9 cellular contexts compared by ENCODE assay signal in genomic region chr1:9835758-9836631, GRCh38. TPM values are rescaled to one million over a fixed set of nuclear protein-coding genes. Genes with fewer than 3 reads are reported as not detected.
DNase-seq lines count a peak whose midpoint lies in the region; ATAC-seq, FAIRE-seq and TF ChIP-seq lines count a peak whose summit lies in the region.
"Had no signal": no experiment of that assay in that cellular context is flagged by ENCODE, and none has a peak within 500 bp of the region (broad histone marks: within the 10 kb centered on the region; RNA-seq: fewer than 3 reads in every experiment).

No MANE protein-coding gene starts in this region.

- H3K9me2 ChIP-seq in GM23338 (ENCODE audit: insufficient read depth) = no peaks in the 10 kb centered on the region

- TF ChIP-seq POLR2A in heart left ventricle (IDR thresholded peaks at IDR 0.05) (no peak), GM12891 (IDR thresholded peaks at IDR 0.05; ENCODE audit: low read depth, low read length) (no peak), GM12892 (IDR thresholded peaks at IDR 0.05; ENCODE audit: low read depth, low read length) (no peak)

- H3K9me3 Mint-ChIP-seq in GM23338 = peaks cover under 1% of the 10 kb centered on the region; the same call in 1 of the 3 replicates

- no peaks in the 10 kb centered on the region for H3K27me3 ChIP-seq in GM23338 (ENCODE audit: insufficient read depth)
- H3K27me3 ChIP-seq in SJCRH30 = no peaks in the 10 kb centered on the region
- no peaks in the 10 kb centered on the region for H3K27me3 ChIP-seq in heart left ventricle

- peak; percentile 95 for ATAC-seq in GM23338
- peak in 3 of 4 donors; percentile 78 to 83 (median 82) for ATAC-seq in heart left ventricle
- ATAC-seq in sciatic nerve = peak; percentile 83
- no peak for ATAC-seq in GM18502 (IDR thresholded peaks at IDR 0.05; ENCODE audit: poor library complexity, unreplicated experiment)

- FAIRE-seq in GM12891 (lab: Jason Lieb, UNC) (no peak), GM12892 (lab: Jason Lieb, UNC) (no peak)

- peak overlapping the region; percentile 49 for H3K4me3 Mint-ChIP-seq in GM23338

- no peak overlapping the region for H3K27ac ChIP-seq in GM23338 (ENCODE audit: low read depth)
- no peak overlapping the region for H3K27ac ChIP-seq in SJCRH30
- peak overlapping the region in 2 of 12 donors; percentile 23 to 65 for H3K27ac ChIP-seq in heart left ventricle

- peak overlapping the region; percentile 14 for H3K4me2 ChIP-seq in GM23338

- 38 to 54% (median 43%) methylated on average over 12 to 15 of the region's 15 CpGs for WGBS in heart left ventricle, 4 donors

- intact Hi-C loops in heart left ventricle (cut with DNase I) (no loop called here), sciatic nerve (cut with DNase I) (no loop called here)

- peaks cover 13% of the 10 kb centered on the region for H3K27me3 Mint-ChIP-seq in GM23338 (ENCODE audit: insufficient read depth, low read depth, poor library complexity)

- H3K4me3 ChIP-seq in GM23338 (no peak overlapping the region; the same call in 1 of the 2 replicates), SJCRH30 (peak overlapping the region; percentile 19), heart left ventricle (peak overlapping the region in 2 of 12 donors; percentile 12 to 16)

- H3K36me3 Mint-ChIP-seq in GM23338 (ENCODE audit: low read depth) = no peaks in the 10 kb centered on the region; the same call in 1 of the 3 replicates

- peak in 1 of 2 experiments; percentile 37; a peak in 1 of 4 replicates for TF ChIP-seq CTCF in GM23338 (conservative IDR thresholded peaks at IDR 0.05; ENCODE audit: low read depth in 2 of 2)
- TF ChIP-seq CTCF in heart left ventricle (IDR thresholded peaks at IDR 0.05) = no peak

- H4K20me1 ChIP-seq in GM23338 (replicated peaks; ENCODE audit: insufficient read depth) = no peaks in the 10 kb centered on the region

- DNase-seq in GM23338 (ENCODE audit: low spot score) (peak; percentile 80), SJCRH30 (peak; percentile 73 to 77), heart left ventricle (peak in 2 of 5 donors; percentile 48 to 49), sciatic nerve (ENCODE audit: low spot score) (peak; percentile 58), GM12891 (ENCODE audit: insufficient read length, low spot score) (no peak), middle frontal gyrus (ENCODE audit: extremely low spot score, low spot score) (no peak), GM12892 (ENCODE audit: insufficient read length) (no peak)
- DNase-seq: T-helper 1 cell had no signal

- H3K4me1 ChIP-seq in GM23338 (ENCODE audit: insufficient read depth) = peaks cover 7% of the 10 kb centered on the region; the same call in 1 of the 2 replicates
- peaks cover 24% of the 10 kb centered on the region for H3K4me1 ChIP-seq in SJCRH30
- peaks cover 3 to 15% (median 12%) of the 10 kb centered on the region in 12 donors for H3K4me1 ChIP-seq in heart left ventricle

- no peaks in the 10 kb centered on the region for H3K79me2 ChIP-seq in GM23338 (replicated peaks; ENCODE audit: insufficient read depth)

- peaks cover 13% of the 10 kb centered on the region for H3K4me1 Mint-ChIP-seq in GM23338

- no peaks in the 10 kb centered on the region for H3K9me3 ChIP-seq in SJCRH30 (replicated peaks)
- H3K9me3 ChIP-seq in heart left ventricle = no peaks in the 10 kb centered on the region

- H2AFZ ChIP-seq in GM23338 = peak overlapping the region; percentile 85

- H3F3A ChIP-seq in GM23338 (replicated peaks; ENCODE audit: low read depth) = 0 out of 2 replicates have a peak, but pooled peaks cover 3% of the 10 kb centered on the region

- no peak overlapping the region for H3K27ac Mint-ChIP-seq in GM23338

- no peaks in the 10 kb centered on the region for H3K36me3 ChIP-seq in GM23338 (ENCODE audit: insufficient read depth)
- no peaks in the 10 kb centered on the region for H3K36me3 ChIP-seq in SJCRH30
- H3K36me3 ChIP-seq in heart left ventricle = no peaks in the 10 kb centered on the region

TF ChIP-seq in GM23338, 12 proteins besides CTCF, POLR2A, EP300 and RAD21:
- TF ChIP-seq CREB1 (CRISPR knock-in tag; IDR thresholded peaks at IDR 0.05; ENCODE audit: low read depth) (no peak), ETS1 (IDR thresholded peaks at IDR 0.05) (no peak), STAT1 (IDR thresholded peaks at IDR 0.05; ENCODE audit: unreplicated experiment) (no peak), EZH2phosphoT487 (IDR thresholded peaks at IDR 0.05; ENCODE audit: unreplicated experiment) (no peak), POLR2AphosphoS5 (IDR thresholded peaks at IDR 0.05; ENCODE audit: low read depth) (no peak)

TF ChIP-seq in GM12891, 5 proteins besides CTCF, POLR2A, EP300 and RAD21:
- TF ChIP-seq PAX5 (IDR thresholded peaks at IDR 0.05; ENCODE audit: insufficient read depth, low read length, severe bottlenecking) = no peak
- TF ChIP-seq POU2F2 (IDR thresholded peaks at IDR 0.05; ENCODE audit: low read depth, low read length) = no peak
- TF ChIP-seq TAF1 (IDR thresholded peaks at IDR 0.05; ENCODE audit: low read depth, low read length) = no peak
- TF ChIP-seq SPI1 (IDR thresholded peaks at IDR 0.05; ENCODE audit: low read depth, low read length) = no peak
- TF ChIP-seq POLR2AphosphoS5 (IDR thresholded peaks at IDR 0.05; ENCODE audit: low read depth, low read length) = no peak

RNA-seq across cellular contexts. Expression of gene CLSTN1, which starts 12.2 kb away (rescaled TPM):
- 56.4 and 66.2 TPM in 2 replicates for total RNA-seq in GM23338 (2014; rRNA removed; shearing (Covaris generic))
- polyA plus RNA-seq in GM23338 (2016; fragmentation: Nextera tagmentation; extraction: Ambion mirVana) (38.5 and 41.7 TPM in 2 replicates), heart left ventricle (10 to 100 TPM; 37.6 to 40.5 TPM)
- total RNA-seq in SJCRH30 (2014; rRNA removed; shearing (Covaris generic)) = 50.5 and 52.4 TPM in 2 replicates
- total RNA-seq in heart left ventricle (10 to 100 TPM; 50.6 to 79.4 (median 64.3) TPM), sciatic nerve (121 TPM)
- polyA plus RNA-seq in GM12891 (2012; ENCODE audit: low read depth, missing spikeins) = 34.9 TPM
- polyA plus RNA-seq in GM12892 (2012; ENCODE audit: missing spikeins) = 17.4 TPM

Comparison
In these comparisons a context has a peak if more than half of its experiments do, and no peak if none do; other contexts are left out.
1. DNase-seq: peak in GM23338 (single experiment), SJCRH30 (2 of 2) and sciatic nerve (single experiment); none in GM12891 (single experiment), middle frontal gyrus (single experiment) and GM12892 (single experiment).